Comparison of ENCODE assay signal across 1 cellular context in the genomic region with DNA sequence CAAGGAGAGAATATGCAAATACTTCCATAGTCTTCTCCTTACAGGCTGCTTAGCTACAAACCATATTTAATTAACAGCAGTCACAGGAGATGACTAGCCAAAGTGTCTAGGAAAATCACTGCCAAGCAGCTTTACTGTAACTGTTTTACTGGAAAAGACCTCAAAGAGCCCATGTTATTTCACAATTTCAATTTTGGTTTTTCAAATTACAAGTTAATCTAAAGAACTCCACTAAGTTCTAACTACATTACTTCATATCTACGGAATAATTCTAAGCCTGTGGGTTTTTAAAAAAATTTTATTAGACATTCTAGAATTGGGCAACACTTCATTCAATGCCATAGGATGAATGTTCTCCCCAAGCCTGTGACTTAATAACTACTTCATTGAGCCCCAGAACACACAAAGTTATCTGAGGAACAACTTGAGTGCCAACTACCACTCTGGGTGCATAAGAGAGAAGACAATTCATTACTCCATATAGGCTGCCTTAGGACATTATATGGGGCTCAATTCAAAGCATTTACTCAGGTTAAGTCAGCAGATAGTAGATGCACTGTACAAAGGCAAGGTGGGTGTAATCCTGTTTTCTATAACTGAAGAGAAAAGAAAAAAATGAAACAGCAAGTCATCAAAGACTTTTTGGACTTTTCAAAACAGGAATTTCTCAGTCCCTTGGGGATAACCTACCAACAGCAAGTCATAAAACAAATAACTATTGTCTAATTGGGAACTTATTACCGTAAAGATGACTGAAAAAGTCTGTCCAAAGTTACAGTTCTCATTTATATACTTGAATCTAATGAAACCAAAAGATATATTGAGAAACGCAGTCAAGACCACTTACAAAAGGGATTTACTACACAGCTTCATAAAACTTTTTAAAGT.
TF ChIP-seq lines count a peak whose summit lies in the region.

No MANE protein-coding gene starts in this region.

TF ChIP-seq in endothelial cell of umbilical vein, 7 proteins besides CTCF, POLR2A, EP300 and RAD21:
- TF ChIP-seq FOS (IDR thresholded peaks at IDR 0.05; ENCODE audit: borderline replicate concordance, insufficient read depth, low read length) (no peak), POLR2AphosphoS5 (IDR thresholded peaks at IDR 0.05; ENCODE audit: insufficient read depth, low read depth, low read length) (no peak), GATA2 (IDR thresholded peaks at IDR 0.05; ENCODE audit: insufficient read depth, insufficient read length, low read depth, low read length) (no peak), JUN (IDR thresholded peaks at IDR 0.05; ENCODE audit: borderline replicate concordance, insufficient read depth, insufficient read length, low read depth) (no peak), EZH2 (IDR thresholded peaks at IDR 0.05; ENCODE audit: borderline replicate concordance, low read depth, low read length, severe bottlenecking) (no peak), MYC (IDR thresholded peaks at IDR 0.05; ENCODE audit: low read depth, low read length) (no peak), MAX (IDR thresholded peaks at IDR 0.05; ENCODE audit: insufficient read depth, insufficient read length) (no peak)
